ENCODE assay signal across 1 cellular context in genomic region chr13:49585220-49586157, GRCh38.
A peak's percentile ranks its signal among the peaks of the same experiment; 100 is the strongest.
TF ChIP-seq lines count a peak whose summit lies in the region.

TSS of gene RCBTB1 (minus strand) at chr13:49585558. CDS start at chr13:49567279, 18,279 bp downstream.

TF ChIP-seq in WTC11, 78 proteins besides CTCF, POLR2A, EP300 and RAD21 (continued from another document and continues in another):
- TF ChIP-seq CBFB (CRISPR knock-in tag; IDR thresholded peaks at IDR 0.05; ENCODE audit: low read depth) (no peak; the same call in 1 of the 2 replicates), ZNF671 (CRISPR knock-in tag; IDR thresholded peaks at IDR 0.05) (no peak), ATF6 (CRISPR knock-in tag; IDR thresholded peaks at IDR 0.05) (no peak), EMX1 (CRISPR knock-in tag; IDR thresholded peaks at IDR 0.05) (no peak), ZNF396 (CRISPR knock-in tag; IDR thresholded peaks at IDR 0.05; ENCODE audit: borderline replicate concordance) (no peak), AFF4 (CRISPR knock-in tag; IDR thresholded peaks at IDR 0.05; ENCODE audit: borderline replicate concordance) (no peak), E2F4 (CRISPR knock-in tag; IDR thresholded peaks at IDR 0.05; ENCODE audit: borderline replicate concordance, low read depth) (peak; percentile 64), ZBTB43 (CRISPR knock-in tag; IDR thresholded peaks at IDR 0.05) (peak; percentile 72; the same call in 1 of the 2 replicates), PRRX2 (CRISPR knock-in tag; IDR thresholded peaks at IDR 0.05) (no peak), MLX (CRISPR knock-in tag; IDR thresholded peaks at IDR 0.05) (0 out of 2 replicates have a peak, but pooled peaks have one; percentile 1), SP1 (CRISPR knock-in tag; conservative IDR thresholded peaks at IDR 0.05) (peak; percentile 64), ZNF425 (CRISPR knock-in tag; conservative IDR thresholded peaks at IDR 0.05) (no peak), TEAD4 (CRISPR knock-in tag; IDR thresholded peaks at IDR 0.05) (no peak), NFYB (CRISPR knock-in tag; conservative IDR thresholded peaks at IDR 0.05; ENCODE audit: low read depth) (no peak), FOXP4 (CRISPR knock-in tag; IDR thresholded peaks at IDR 0.05) (peak; percentile 84; the same call in 1 of the 2 replicates), SOX15 (CRISPR knock-in tag; IDR thresholded peaks at IDR 0.05) (no peak), RELA (CRISPR knock-in tag; IDR thresholded peaks at IDR 0.05; ENCODE audit: borderline replicate concordance) (no peak), GABPB1 (CRISPR knock-in tag; IDR thresholded peaks at IDR 0.05) (no peak), USF2 (CRISPR knock-in tag; IDR thresholded peaks at IDR 0.05) (peak; percentile 99), ZNF263 (CRISPR knock-in tag; IDR thresholded peaks at IDR 0.05; ENCODE audit: low read depth) (no peak), IRF2 (CRISPR knock-in tag; IDR thresholded peaks at IDR 0.05; ENCODE audit: borderline replicate concordance, low read depth) (no peak), TEAD1 (CRISPR knock-in tag; IDR thresholded peaks at IDR 0.05) (peak; percentile 64; the same call in 1 of the 2 replicates), JUN (CRISPR knock-in tag; IDR thresholded peaks at IDR 0.05) (no peak), GRHL2 (CRISPR knock-in tag; IDR thresholded peaks at IDR 0.05; ENCODE audit: insufficient replicate concordance, severe bottlenecking) (no peak), MYBL2 (CRISPR knock-in tag; IDR thresholded peaks at IDR 0.05) (peak; percentile 89), ESRRA (CRISPR knock-in tag; IDR thresholded peaks at IDR 0.05; ENCODE audit: borderline replicate concordance) (0 out of 2 replicates have a peak, but pooled peaks have one; percentile 71), ZBTB21 (CRISPR knock-in tag; IDR thresholded peaks at IDR 0.05; ENCODE audit: borderline replicate concordance) (no peak), ZNF121 (CRISPR knock-in tag; IDR thresholded peaks at IDR 0.05) (no peak), ZNF423 (CRISPR knock-in tag; IDR thresholded peaks at IDR 0.05) (peak; percentile 67; the same call in 1 of the 2 replicates), NFATC4 (CRISPR knock-in tag; IDR thresholded peaks at IDR 0.05) (no peak), TCF7 (CRISPR knock-in tag; IDR thresholded peaks at IDR 0.05; ENCODE audit: low read depth) (0 out of 2 replicates have a peak, but pooled peaks have one; percentile 52), ZNF317 (CRISPR knock-in tag; IDR thresholded peaks at IDR 0.05; ENCODE audit: borderline replicate concordance, low read depth) (no peak)
- TF ChIP-seq, protein P1, sequence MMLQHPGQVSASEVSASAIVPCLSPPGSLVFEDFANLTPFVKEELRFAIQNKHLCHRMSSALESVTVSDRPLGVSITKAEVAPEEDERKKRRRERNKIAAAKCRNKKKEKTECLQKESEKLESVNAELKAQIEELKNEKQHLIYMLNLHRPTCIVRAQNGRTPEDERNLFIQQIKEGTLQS (CRISPR knock-in tag; conservative IDR thresholded peaks at IDR 0.05): no peak
- TF ChIP-seq, protein P2, sequence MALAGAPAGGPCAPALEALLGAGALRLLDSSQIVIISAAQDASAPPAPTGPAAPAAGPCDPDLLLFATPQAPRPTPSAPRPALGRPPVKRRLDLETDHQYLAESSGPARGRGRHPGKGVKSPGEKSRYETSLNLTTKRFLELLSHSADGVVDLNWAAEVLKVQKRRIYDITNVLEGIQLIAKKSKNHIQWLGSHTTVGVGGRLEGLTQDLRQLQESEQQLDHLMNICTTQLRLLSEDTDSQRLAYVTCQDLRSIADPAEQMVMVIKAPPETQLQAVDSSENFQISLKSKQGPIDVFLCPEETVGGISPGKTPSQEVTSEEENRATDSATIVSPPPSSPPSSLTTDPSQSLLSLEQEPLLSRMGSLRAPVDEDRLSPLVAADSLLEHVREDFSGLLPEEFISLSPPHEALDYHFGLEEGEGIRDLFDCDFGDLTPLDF (CRISPR knock-in tag; IDR thresholded peaks at IDR 0.05): peak; percentile 58; the same call in 1 of the 2 replicates
- TF ChIP-seq, protein P3, sequence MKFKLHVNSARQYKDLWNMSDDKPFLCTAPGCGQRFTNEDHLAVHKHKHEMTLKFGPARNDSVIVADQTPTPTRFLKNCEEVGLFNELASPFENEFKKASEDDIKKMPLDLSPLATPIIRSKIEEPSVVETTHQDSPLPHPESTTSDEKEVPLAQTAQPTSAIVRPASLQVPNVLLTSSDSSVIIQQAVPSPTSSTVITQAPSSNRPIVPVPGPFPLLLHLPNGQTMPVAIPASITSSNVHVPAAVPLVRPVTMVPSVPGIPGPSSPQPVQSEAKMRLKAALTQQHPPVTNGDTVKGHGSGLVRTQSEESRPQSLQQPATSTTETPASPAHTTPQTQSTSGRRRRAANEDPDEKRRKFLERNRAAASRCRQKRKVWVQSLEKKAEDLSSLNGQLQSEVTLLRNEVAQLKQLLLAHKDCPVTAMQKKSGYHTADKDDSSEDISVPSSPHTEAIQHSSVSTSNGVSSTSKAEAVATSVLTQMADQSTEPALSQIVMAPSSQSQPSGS (CRISPR knock-in tag; IDR thresholded peaks at IDR 0.05; ENCODE audit: borderline replicate concordance, low read depth): no peak
- TF ChIP-seq, protein P4, sequence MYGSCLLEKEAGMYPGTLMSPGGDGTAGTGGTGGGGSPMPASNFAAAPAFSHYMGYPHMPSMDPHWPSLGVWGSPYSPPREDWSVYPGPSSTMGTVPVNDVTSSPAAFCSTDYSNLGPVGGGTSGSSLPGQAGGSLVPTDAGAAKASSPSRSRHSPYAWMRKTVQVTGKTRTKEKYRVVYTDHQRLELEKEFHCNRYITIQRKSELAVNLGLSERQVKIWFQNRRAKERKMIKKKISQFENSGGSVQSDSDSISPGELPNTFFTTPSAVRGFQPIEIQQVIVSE (CRISPR knock-in tag; IDR thresholded peaks at IDR 0.05; ENCODE audit: borderline replicate concordance): no peak
- TF ChIP-seq, protein P5, sequence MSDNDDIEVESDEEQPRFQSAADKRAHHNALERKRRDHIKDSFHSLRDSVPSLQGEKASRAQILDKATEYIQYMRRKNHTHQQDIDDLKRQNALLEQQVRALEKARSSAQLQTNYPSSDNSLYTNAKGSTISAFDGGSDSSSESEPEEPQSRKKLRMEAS (CRISPR knock-in tag; IDR thresholded peaks at IDR 0.05): peak; percentile 82; the same call in 1 of the 2 replicates
- TF ChIP-seq, protein P6, sequence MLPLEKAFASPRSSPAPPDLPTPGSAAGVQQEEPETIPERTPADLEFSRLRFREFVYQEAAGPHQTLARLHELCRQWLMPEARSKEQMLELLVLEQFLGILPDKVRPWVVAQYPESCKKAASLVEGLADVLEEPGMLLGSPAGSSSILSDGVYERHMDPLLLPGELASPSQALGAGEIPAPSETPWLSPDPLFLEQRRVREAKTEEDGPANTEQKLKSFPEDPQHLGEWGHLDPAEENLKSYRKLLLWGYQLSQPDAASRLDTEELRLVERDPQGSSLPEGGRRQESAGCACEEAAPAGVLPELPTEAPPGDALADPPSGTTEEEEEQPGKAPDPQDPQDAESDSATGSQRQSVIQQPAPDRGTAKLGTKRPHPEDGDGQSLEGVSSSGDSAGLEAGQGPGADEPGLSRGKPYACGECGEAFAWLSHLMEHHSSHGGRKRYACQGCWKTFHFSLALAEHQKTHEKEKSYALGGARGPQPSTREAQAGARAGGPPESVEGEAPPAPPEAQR (CRISPR knock-in tag; IDR thresholded peaks at IDR 0.05): no peak
